ENCODE assay signal across 1 cellular context in the genomic region with DNA sequence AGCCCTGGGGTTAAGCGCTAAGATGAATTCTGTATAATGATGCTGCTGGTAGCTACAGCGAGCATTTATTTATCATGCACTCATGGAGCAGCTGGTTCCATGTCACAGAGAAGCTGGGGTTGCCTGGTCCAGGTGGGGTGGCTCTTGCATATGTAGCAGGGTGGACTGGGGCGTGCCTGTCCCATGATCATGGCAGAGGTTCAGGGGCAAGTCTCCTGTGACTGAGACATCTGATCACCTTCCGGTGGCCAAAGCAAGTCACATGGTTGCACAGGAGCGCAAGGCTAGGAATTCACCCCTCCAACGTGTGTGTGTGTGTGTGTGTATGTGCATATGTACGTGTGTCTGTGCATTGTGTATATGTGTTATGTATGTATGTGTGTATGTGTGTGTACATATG.
TF ChIP-seq lines count a peak whose summit lies in the region.

No MANE protein-coding gene starts in this region.

TF ChIP-seq in GM12878, 131 proteins besides CTCF, POLR2A, EP300 and RAD21 (continued from another document):
- no peak for TF ChIP-seq ZNF274 (IDR thresholded peaks at IDR 0.05; ENCODE audit: insufficient read depth, insufficient read length)
- no peak for TF ChIP-seq ZNF217 (IDR thresholded peaks at IDR 0.05)
